ENCODE assay signal across 8 cellular contexts in genomic region chr19:43780706-43781525, GRCh38. TPM values are rescaled to one million over a fixed set of nuclear protein-coding genes. Genes with fewer than 3 reads are reported as not detected.
A peak's percentile ranks its signal among the peaks of the same experiment; 100 is the strongest.
DNase-seq lines count a peak whose midpoint lies in the region; ATAC-seq, FAIRE-seq and TF ChIP-seq lines count a peak whose summit lies in the region.

Gene KCNN4, minus strand, starts transcription at chr19:43780973. Its CDS starts 112 bp downstream, at chr19:43780861.

- BruUV-seq in K562 (replicated peaks; lab: Mats Ljungman, UMichigan): no TSS peak

- H3K9me3 ChIP-seq in K562 (replicated peaks; ENCODE audit: control insufficient read depth, insufficient read depth, low read depth, low read length): no peaks in the 10 kb centered on the region

- peaks cover 0 to 23% of the 10 kb centered on the region in 2 donors for H3K4me1 Mint-ChIP-seq in natural killer cell

- no peaks in the 10 kb centered on the region for H3K36me3 ChIP-seq in K562 (ENCODE audit: control insufficient read depth, insufficient read depth, low read length)

- H3K4me1 ChIP-seq in K562 (replicated peaks in 1 of 2; ENCODE audit: control insufficient read depth in 2 of 2, insufficient read depth in 2 of 2, low read length in 2 of 2): peaks cover 79 to 92% of the 10 kb centered on the region in 2 experiments

- ATAC-seq in HG02759 (IDR thresholded peaks at IDR 0.05; ENCODE audit: unreplicated experiment) (peak; percentile 43), K562 (peak; percentile 1; the same call in 1 of the 3 replicates), natural killer cell (peak; percentile 37 to 69 (median 44))

- CTCF ChIA-PET in K562 (lab: Yijun Ruan, JAX; ENCODE audit: low intra/inter-chr PET ratio): no interaction called here

- no peak within 1 kb of the TSS for H3K27ac Mint-ChIP-seq in natural killer cell

- POLR2A ChIA-PET in K562 (lab: Yijun Ruan, JAX): interaction anchor here (0.5 to 1.3 kb wide), 2 partner anchors 11 to 17 kb away, joined by 3 read pairs; no protein-coding TSS in a partner anchor

- WGBS in K562 (ENCODE audit: insufficient coverage, low coverage, missing lambda C conversion rate): 28% methylated on average over 15 of the region's 19 CpGs

- peaks cover 62% of the 10 kb centered on the region for H3K79me2 ChIP-seq in K562 (ENCODE audit: control insufficient read depth, insufficient read depth, low read length)

- in situ Hi-C loops in K562 (cut with MboI): loop anchor here (5.0 kb wide), 1 partner anchor 34 kb away; no protein-coding TSS in a partner anchor

- H3K9me3 Mint-ChIP-seq in natural killer cell: no peaks in the 10 kb centered on the region

- peak; percentile 63 for FAIRE-seq in K562 (lab: Jason Lieb, UNC)

- TF ChIP-seq RAD21 in K562 (CRISPR knock-in tag; conservative IDR thresholded peaks at IDR 0.05 in 1 of 2, IDR thresholded peaks at IDR 0.05 in 1 of 2): no peak

- H3K4me3 Mint-ChIP-seq in natural killer cell: no peak within 1 kb of the TSS

- peak within 1 kb of the TSS; percentile 72 for H3K4me2 ChIP-seq in K562 (ENCODE audit: insufficient read depth, low read length)

- TF ChIP-seq EP300 in K562 (IDR thresholded peaks at IDR 0.05; ENCODE audit: low read length): no peak

- peak within 1 kb of the TSS; percentile 83 for H2AFZ ChIP-seq in K562 (ENCODE audit: low read depth, low read length)

- TF ChIP-seq POLR2A in K562 (conservative IDR thresholded peaks at IDR 0.05): peak; percentile 57; the same call in 1 of the 2 replicates

- TF ChIP-seq CTCF in K562 (IDR thresholded peaks at IDR 0.05 in 2 of 3, conservative IDR thresholded peaks at IDR 0.05 in 1 of 3; ENCODE audit: insufficient read depth in 2 of 3, low read depth in 1 of 3, low read length in 3 of 3): no peak; a peak in 1 of 6 replicates
- no peak for TF ChIP-seq CTCF in natural killer cell (IDR thresholded peaks at IDR 0.05)

- H3K36me3 Mint-ChIP-seq in natural killer cell: no peaks in the 10 kb centered on the region

- H3K27ac ChIP-seq in K562 (ENCODE audit: extremely low read depth, low read depth, low read length): peak within 1 kb of the TSS; percentile 83

- peak within 1 kb of the TSS; percentile 47 for H3K4me3 ChIP-seq in K562

- intact Hi-C loops in K562 (cut with micrococcal nuclease) (no loop called here), natural killer cell (cut with micrococcal nuclease) (no loop called here)

- DNase-seq in CMK (ENCODE audit: low read depth) (peak; percentile 77), T-helper 22 cell (ENCODE audit: low read depth) (peak; percentile 46), K562 (ENCODE audit: extremely low read depth in 1 of 4, low spot score in 3 of 4) (peak; percentile 65 to 78 (median 72)), natural killer cell (no peak), putamen (ENCODE audit: low spot score) (no peak), NCI-H1694 (lab: John Stamatoyannopoulos, UW) (no peak), SHP77 (lab: John Stamatoyannopoulos, UW) (no peak)

- H3K9ac ChIP-seq in K562 (ENCODE audit: insufficient read depth in 1 of 2, low read depth in 2 of 2, low read length in 2 of 2): peak within 1 kb of the TSS; percentile 65 to 93

- no peaks in the 10 kb centered on the region for H4K20me1 ChIP-seq in K562 (replicated peaks; ENCODE audit: control insufficient read depth, insufficient read depth, low read length)

- no peaks in the 10 kb centered on the region for H3K27me3 ChIP-seq in K562 (ENCODE audit: control insufficient read depth in 2 of 2, insufficient read depth in 2 of 2, low read length in 2 of 2)

- H3K9me1 ChIP-seq in K562 (ENCODE audit: control insufficient read depth, insufficient read depth, low read length): no peaks in the 10 kb centered on the region

- H3K27me3 Mint-ChIP-seq in natural killer cell (ENCODE audit: low read depth in 2 of 2): peaks cover 37 to 43% of the 10 kb centered on the region in 2 donors

TF ChIP-seq in K562, 482 proteins besides CTCF, POLR2A, EP300 and RAD21 (continues in another document):
- TF ChIP-seq YBX1 (IDR thresholded peaks at IDR 0.05): 0 out of 2 replicates have a peak, but pooled peaks have one; percentile 28
- peak; percentile 44; the same call in 1 of the 2 replicates for TF ChIP-seq SUPT5H (IDR thresholded peaks at IDR 0.05)
- peak; percentile 46; the same call in 1 of the 2 replicates for TF ChIP-seq HDAC2 (IDR thresholded peaks at IDR 0.05)
- TF ChIP-seq FOXK2 (conservative IDR thresholded peaks at IDR 0.05 in 1 of 2, IDR thresholded peaks at IDR 0.05 in 1 of 2; ENCODE audit: low read depth in 2 of 2): peak; percentile 14 to 49; a peak in 1 of 4 replicates
- no peak for TF ChIP-seq ZNF175 (CRISPR knock-in tag; IDR thresholded peaks at IDR 0.05; ENCODE audit: low read depth)
- no peak for TF ChIP-seq RBM39 (optimal IDR thresholded peaks at IDR 0.05; ENCODE audit: low read depth, low read length)
- TF ChIP-seq ZBTB9 (CRISPR knock-in tag; IDR thresholded peaks at IDR 0.05): peak; percentile 51; the same call in 1 of the 2 replicates
- TF ChIP-seq CREM (IDR thresholded peaks at IDR 0.05; ENCODE audit: low read depth): peak; percentile 18; the same call in 1 of the 2 replicates
- TF ChIP-seq, protein P1, sequence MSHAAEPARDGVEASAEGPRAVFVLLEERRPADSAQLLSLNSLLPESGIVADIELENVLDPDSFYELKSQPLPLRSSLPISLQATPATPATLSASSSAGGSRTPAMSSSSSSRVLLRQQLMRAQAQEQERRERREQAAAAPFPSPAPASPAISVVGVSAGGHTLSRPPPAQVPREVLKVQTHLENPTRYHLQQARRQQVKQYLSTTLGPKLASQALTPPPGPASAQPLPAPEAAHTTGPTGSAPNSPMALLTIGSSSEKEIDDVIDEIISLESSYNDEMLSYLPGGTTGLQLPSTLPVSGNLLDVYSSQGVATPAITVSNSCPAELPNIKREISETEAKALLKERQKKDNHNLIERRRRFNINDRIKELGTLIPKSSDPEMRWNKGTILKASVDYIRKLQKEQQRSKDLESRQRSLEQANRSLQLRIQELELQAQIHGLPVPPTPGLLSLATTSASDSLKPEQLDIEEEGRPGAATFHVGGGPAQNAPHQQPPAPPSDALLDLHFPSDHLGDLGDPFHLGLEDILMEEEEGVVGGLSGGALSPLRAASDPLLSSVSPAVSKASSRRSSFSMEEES (CRISPR knock-in tag; IDR thresholded peaks at IDR 0.05): no peak
- 0 out of 2 replicates have a peak, but pooled peaks have one; percentile 43 for TF ChIP-seq NFRKB (IDR thresholded peaks at IDR 0.05; ENCODE audit: low read depth)
- TF ChIP-seq ZNF133 (CRISPR knock-in tag; IDR thresholded peaks at IDR 0.05): 0 out of 2 replicates have a peak, but pooled peaks have one; percentile 34
- 0 out of 2 replicates have a peak, but pooled peaks have one; percentile 11 for TF ChIP-seq ERF (CRISPR knock-in tag; IDR thresholded peaks at IDR 0.05)
- TF ChIP-seq POLR2G (IDR thresholded peaks at IDR 0.05; ENCODE audit: low read depth, low read length): peak; percentile 69
- no peak for TF ChIP-seq FUS (optimal IDR thresholded peaks at IDR 0.05; ENCODE audit: low read depth, low read length)
- no peak for TF ChIP-seq ZC3H8 (IDR thresholded peaks at IDR 0.05)
- TF ChIP-seq VEZF1 (CRISPR knock-in tag; IDR thresholded peaks at IDR 0.05): peak; percentile 92
- TF ChIP-seq DMBX1 (CRISPR knock-in tag; IDR thresholded peaks at IDR 0.05; ENCODE audit: borderline replicate concordance): no peak

RNA-seq across cellular contexts. Expression of gene KCNN4, which starts in this region (rescaled TPM):
- 29.9 and 77.4 TPM in 2 replicates for total RNA-seq in K562 (2011; cell fraction: chromatin; rRNA removed; ENCODE audit: low replicate concordance)
- total RNA-seq in K562 (2011; cell fraction: nucleolus; rRNA removed): 79.4 and 80.4 TPM in 2 replicates
- 61.0 and 61.7 TPM in 2 replicates for total RNA-seq in K562 (2011; cell fraction: nucleoplasm; rRNA removed)
- total RNA-seq in K562 (2014; rRNA removed): 31.8 and 32.1 TPM in 2 replicates
- 9.2 and 10.7 TPM in 2 replicates for total RNA-seq in K562 (2014; rRNA removed; fragmentation: Illumina TruSeq; extraction: Trizol)
- 18.6 and 19.5 TPM in 2 replicates for total RNA-seq in K562 (2015; rRNA removed; fragmentation: Illumina TruSeq; extraction: Trizol)
- total RNA-seq in K562 (2021): 26.6 and 28.6 TPM in 2 replicates
- polyA plus RNA-seq in K562 (2011; rRNA removed): 29.4 and 33.9 TPM in 2 replicates
- 40.2 and 61.3 TPM in 2 replicates for polyA plus RNA-seq in K562 (2011; cell fraction: cytosol; rRNA removed)
- 111 and 177 TPM in 2 replicates for polyA plus RNA-seq in K562 (2011; cell fraction: nucleus; rRNA removed)
- 16.4 and 18.7 TPM in 2 replicates for polyA plus RNA-seq in K562 (2012)
- 22.6 and 25.9 TPM in 2 replicates for polyA plus RNA-seq in K562 (2014; fragmentation: Illumina TruSeq; extraction: Trizol)
- polyA plus RNA-seq in K562 (2014; fragmentation: Nextera tagmentation; extraction: Ambion mirVana): 1 to 10 TPM in 1 of 2 experiments, under 1 TPM in 1; 0.53 to 2.0 TPM
- polyA plus RNA-seq in K562 (2014; rRNA removed): 37.6 and 37.7 TPM in 2 replicates
- 18.4 and 22.7 TPM in 2 replicates for polyA minus RNA-seq in K562 (2011; rRNA and poly(A)+ RNA removed)
- 16.1 and 22.7 TPM in 2 replicates for polyA minus RNA-seq in K562 (2011; cell fraction: cytosol; rRNA and poly(A)+ RNA removed)
- 26.3 and 27.8 TPM in 2 replicates for polyA minus RNA-seq in K562 (2011; cell fraction: nucleus; rRNA and poly(A)+ RNA removed)
- total RNA-seq in natural killer cell: 1 to 10 TPM in 2 of 3 donors, under 1 TPM in 1; 0.72 to 7.1 (median 1.4) TPM

Comparison
In these comparisons a context has a peak if more than half of its experiments do, and no peak if none do; other contexts are left out.
1. DNase-seq: peak in CMK (single experiment), T-helper 22 cell (single experiment) and K562 (4 of 4); none in natural killer cell (single experiment), putamen (single experiment), NCI-H1694 (single experiment) and SHP77 (0 of 2).
2. Peak in every context shown above with its lines, with median percentiles within 50 percentile points of each other: ATAC-seq.